15 cellular contexts compared by ENCODE assay signal in the genomic region with DNA sequence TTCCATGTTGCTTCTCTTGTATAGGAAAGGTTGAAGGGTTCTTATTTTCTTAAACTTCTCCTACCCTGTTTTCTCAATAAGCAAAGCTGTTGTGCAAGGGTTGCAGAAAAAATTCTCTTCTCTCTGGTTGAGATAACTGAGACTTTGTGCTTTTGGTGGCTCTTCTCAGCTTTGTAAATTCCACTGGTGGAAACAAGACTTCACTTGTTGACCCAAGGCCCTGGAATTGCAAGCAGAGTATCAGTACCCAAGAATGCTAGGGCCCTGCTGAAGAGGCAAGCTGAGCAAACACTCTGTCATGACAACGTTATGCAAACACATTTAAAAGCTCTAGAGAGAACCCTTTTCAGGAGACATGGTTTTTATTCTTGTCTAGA.
DNase-seq lines count a peak whose midpoint lies in the region; ATAC-seq and TF ChIP-seq lines count a peak whose summit lies in the region.
"Had no signal": no experiment of that assay in that cellular context is flagged by ENCODE, and none has a peak within 500 bp of the region (broad histone marks: within the 10 kb centered on the region; RNA-seq: fewer than 3 reads in every experiment).

No MANE protein-coding gene starts in this region.

- H3K4me3 ChIP-seq in PC-3 (ENCODE audit: low read length) (no peak overlapping the region), H7 (ENCODE audit: insufficient read depth, low read depth, low read length) (no peak overlapping the region), SJCRH30 (no peak overlapping the region)

- H3K27ac Mint-ChIP-seq in osteocyte (ENCODE audit: unreplicated experiment): peak overlapping the region; percentile 3
- H3K27ac Mint-ChIP-seq: effector memory CD8-positive, alpha-beta T cell; T-cell had no signal

- no peak overlapping the region for H3K27ac ChIP-seq in PC-3 (ENCODE audit: low read length)
- H3K27ac ChIP-seq in SJCRH30: no peak overlapping the region

- POLR2A ChIA-PET in PC-3 (lab: Charles Lee; ENCODE audit: unreplicated experiment): no interaction called here

- H3K9me2 ChIP-seq in PC-3 (replicated peaks; ENCODE audit: low read length): no peaks in the 10 kb centered on the region

- no peak overlapping the region for H3K4me3 Mint-ChIP-seq in osteocyte (ENCODE audit: unreplicated experiment)
- H3K4me3 Mint-ChIP-seq: CD8-positive, alpha-beta memory T cell; effector memory CD8-positive, alpha-beta T cell; T-cell had no signal

- CTCF ChIA-PET in PC-3 (lab: Charles Lee): no interaction called here

- no peaks in the 10 kb centered on the region for H4K20me1 ChIP-seq in PC-3 (ENCODE audit: low read length)

- H3K9me3 ChIP-seq in PC-3 (ENCODE audit: low read length): no peaks in the 10 kb centered on the region
- no peaks in the 10 kb centered on the region; the same call in 1 of the 2 replicates for H3K9me3 ChIP-seq in SJCRH30 (replicated peaks)

- no TSS peak for BruUV-seq in PC-3 (replicated peaks; lab: Mats Ljungman, UMichigan)

- H3K36me3 ChIP-seq in PC-3 (ENCODE audit: low read depth, low read length): no peaks in the 10 kb centered on the region
- no peaks in the 10 kb centered on the region for H3K36me3 ChIP-seq in H7 (replicated peaks; ENCODE audit: control insufficient read depth, insufficient read depth, low read length)
- H3K36me3 ChIP-seq in SJCRH30: no peaks in the 10 kb centered on the region

- H3K9me3 Mint-ChIP-seq in osteocyte (ENCODE audit: unreplicated experiment): no peaks in the 10 kb centered on the region
- H3K9me3 Mint-ChIP-seq: CD8-positive, alpha-beta memory T cell; effector memory CD8-positive, alpha-beta T cell; T-cell had no signal

- no peak overlapping the region for H3K9ac ChIP-seq in PC-3 (ENCODE audit: low read length)

- peaks cover 11% of the 10 kb centered on the region for H3K4me1 Mint-ChIP-seq in osteocyte (ENCODE audit: unreplicated experiment)
- H3K4me1 Mint-ChIP-seq: CD8-positive, alpha-beta memory T cell; T-cell had no signal

- no peaks in the 10 kb centered on the region for H3K27me3 Mint-ChIP-seq in osteocyte (ENCODE audit: unreplicated experiment)
- H3K27me3 Mint-ChIP-seq: CD8-positive, alpha-beta memory T cell; effector memory CD8-positive, alpha-beta T cell; T-cell had no signal

- no peaks in the 10 kb centered on the region for H3K79me2 ChIP-seq in PC-3 (ENCODE audit: low read length)

- ATAC-seq in PC-3 (peak; percentile 50), Right ventricle myocardium superior (ENCODE audit: poor library complexity) (peak; percentile 54), GM21360 (IDR thresholded peaks at IDR 0.05; ENCODE audit: unreplicated experiment) (no peak)
- ATAC-seq: effector memory CD8-positive, alpha-beta T cell; T-cell had no signal

- no peak overlapping the region for H3K4me2 ChIP-seq in PC-3 (ENCODE audit: low read length)

- H3F3A ChIP-seq in PC-3 (ENCODE audit: low read length, unreplicated experiment): no peaks in the 10 kb centered on the region

- intact Hi-C loops in PC-3 (cut with micrococcal nuclease) (no loop called here), Right ventricle myocardium superior (cut with DNase I) (no loop called here)

- H3K27me3 ChIP-seq in PC-3 (ENCODE audit: low read length): no peaks in the 10 kb centered on the region
- H3K27me3 ChIP-seq in H7 (ENCODE audit: control insufficient read depth, insufficient read depth, low read length): no peaks in the 10 kb centered on the region
- H3K27me3 ChIP-seq in SJCRH30: no peaks in the 10 kb centered on the region

- no peak for TF ChIP-seq CTCF in PC-3 (conservative IDR thresholded peaks at IDR 0.05; ENCODE audit: low read depth, low read length)
- no peak for TF ChIP-seq CTCF in osteocyte (IDR thresholded peaks at IDR 0.05)

- peaks cover 19% of the 10 kb centered on the region for H3K36me3 Mint-ChIP-seq in osteocyte (ENCODE audit: unreplicated experiment)

- H2AFZ ChIP-seq in PC-3 (ENCODE audit: low read length): no peak overlapping the region

- peak; percentile 91 for DNase-seq in DMS53 (lab: John Stamatoyannopoulos, UW)
- DNase-seq in PC-3: peak; percentile 26
- DNase-seq in Right ventricle myocardium superior: no peak
- DNase-seq in osteocyte (ENCODE audit: extremely low spot score, unreplicated experiment): no peak
- DNase-seq in H7: no peak
- no peak for DNase-seq in SJCRH30
- no peak for DNase-seq in pons (ENCODE audit: low spot score)
- DNase-seq: activated CD4-positive, alpha-beta T cell treated with anti-CD3 and anti-CD28 coated beads, Interleukin-2, amount 50 U/mL, for 1 hour; activated gamma-delta T cell treated with Interleukin-2 at 50 U/mL for 16 hours; CD8-positive, alpha-beta memory T cell; effector memory CD8-positive, alpha-beta T cell; nucleus accumbens; stimulated activated CD4-positive, alpha-beta T cell treated with anti-CD3 and anti-CD28 coated beads, Interleukin-4, amount 100 ng/mL, for 24 hours; T-cell had no signal

- H3K4me1 ChIP-seq in PC-3 (ENCODE audit: insufficient read depth, low read length): peaks cover 6% of the 10 kb centered on the region; the same call in 1 of the 2 replicates
- H3K4me1 ChIP-seq in SJCRH30: no peaks in the 10 kb centered on the region

Comparison
In these comparisons a context has a peak if more than half of its experiments do, and no peak if none do; other contexts are left out.
1. DNase-seq: peak in DMS53 (single experiment) and PC-3 (single experiment); none in Right ventricle myocardium superior (single experiment), osteocyte (single experiment), H7 (single experiment), SJCRH30 (0 of 2) and pons (single experiment).